11 cellular contexts compared by ENCODE assay signal in the genomic region with DNA sequence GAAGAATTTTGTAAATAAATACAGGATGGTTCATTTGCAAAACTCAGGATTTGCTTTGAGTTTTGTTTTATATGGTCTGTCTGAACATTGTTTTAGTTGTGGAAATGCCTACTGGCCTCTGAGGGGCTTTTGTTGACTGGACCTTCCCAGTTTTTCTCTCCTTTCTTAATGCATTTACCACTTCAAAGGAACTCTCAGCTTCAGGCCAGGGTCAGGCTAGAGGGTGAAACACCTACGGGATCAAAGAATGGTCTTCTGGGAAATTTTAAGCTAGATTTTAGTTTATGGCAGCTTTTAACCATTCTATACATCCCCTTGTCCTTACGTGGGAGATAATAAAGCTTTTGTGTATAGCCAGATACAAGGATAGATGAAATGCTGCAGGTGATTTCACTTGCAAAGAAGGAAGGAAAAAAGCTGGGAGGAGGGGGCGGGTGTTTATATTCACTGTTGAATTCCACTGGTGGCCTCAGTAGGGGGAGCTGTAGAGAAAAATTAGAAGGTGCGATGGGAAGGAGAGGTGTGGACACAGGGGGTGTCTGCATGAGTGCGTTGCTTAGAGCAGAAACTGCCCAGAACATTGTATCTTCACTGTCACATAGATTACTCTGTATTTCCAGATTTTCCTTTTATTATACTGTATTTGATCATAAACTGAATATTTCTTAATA.
A peak's percentile ranks its signal among the peaks of the same experiment; 100 is the strongest.
DNase-seq lines count a peak whose midpoint lies in the region; ATAC-seq and TF ChIP-seq lines count a peak whose summit lies in the region.
"Had no signal": no experiment of that assay in that cellular context is flagged by ENCODE, and none has a peak within 500 bp of the region (broad histone marks: within the 10 kb centered on the region; RNA-seq: fewer than 3 reads in every experiment).

No MANE protein-coding gene starts in this region.

- H3K9ac ChIP-seq in endodermal cell (ENCODE audit: extremely low read depth, low read length, poor library complexity, severe bottlenecking) (no peak overlapping the region), neural progenitor cell (no peak overlapping the region)

- no peaks in the 10 kb centered on the region for H3K27me3 Mint-ChIP-seq in endodermal cell (ENCODE audit: insufficient read depth)
- H3K27me3 Mint-ChIP-seq in neural progenitor cell (ENCODE audit: insufficient read depth, low read depth): no peaks in the 10 kb centered on the region
- H3K27me3 Mint-ChIP-seq: central memory CD8-positive, alpha-beta T cell had no signal

- H3K79me2 ChIP-seq in neural progenitor cell (ENCODE audit: low read depth): peaks cover 5% of the 10 kb centered on the region

- peaks cover 26% of the 10 kb centered on the region for H3K4me1 Mint-ChIP-seq in endodermal cell
- H3K4me1 Mint-ChIP-seq in neural progenitor cell: peaks cover 45% of the 10 kb centered on the region

- H3K36me3 ChIP-seq in endodermal cell (ENCODE audit: control insufficient read depth, insufficient read depth, low read length) (no peaks in the 10 kb centered on the region), neural progenitor cell (no peaks in the 10 kb centered on the region)

- H3K36me3 Mint-ChIP-seq in endodermal cell (ENCODE audit: low read depth) (no peaks in the 10 kb centered on the region), neural progenitor cell (peaks cover 10% of the 10 kb centered on the region)

- H3K9me3 Mint-ChIP-seq in endodermal cell (no peaks in the 10 kb centered on the region), neural progenitor cell (no peaks in the 10 kb centered on the region)
- H3K9me3 Mint-ChIP-seq: activated T-cell treated with anti-CD3 and anti-CD28 coated beads, Interleukin-2, amount 50 U/mL, for 4 hours had no signal

- 52% methylated on average over 5 of the region's 5 CpGs; no CpG with 5 or more reads in 1 of the 2 experiments for WGBS in endodermal cell (ENCODE audit: insufficient coverage in 1 of 2, insufficient read length in 1 of 2), 2 experiments

- H3K4me2 ChIP-seq in neural progenitor cell: peak overlapping the region; percentile 24

- H3K4me1 ChIP-seq in endodermal cell (ENCODE audit: control insufficient read depth, insufficient read depth, low read length) (no peaks in the 10 kb centered on the region), neural progenitor cell (peaks cover 24% of the 10 kb centered on the region)

- H3K27ac Mint-ChIP-seq in endodermal cell (no peak overlapping the region), neural progenitor cell (no peak overlapping the region)

- no peaks in the 10 kb centered on the region for H3K27me3 ChIP-seq in endodermal cell (ENCODE audit: control insufficient read depth, insufficient read depth, low read length, poor library complexity, severe bottlenecking)
- no peaks in the 10 kb centered on the region for H3K27me3 ChIP-seq in neural progenitor cell

- no peak overlapping the region for H2AFZ ChIP-seq in neural progenitor cell (replicated peaks)

- no peaks in the 10 kb centered on the region for H3K9me3 ChIP-seq in endodermal cell (ENCODE audit: control insufficient read depth, low read length)
- H3K9me3 ChIP-seq in neural progenitor cell (ENCODE audit: low read depth): no peaks in the 10 kb centered on the region

- ATAC-seq in GM19324 (IDR thresholded peaks at IDR 0.05; ENCODE audit: low FRiP score, unreplicated experiment) (no peak), HG03571 (IDR thresholded peaks at IDR 0.05; ENCODE audit: unreplicated experiment) (no peak), GM19455 (IDR thresholded peaks at IDR 0.05; ENCODE audit: unreplicated experiment) (no peak)
- ATAC-seq: activated T-cell treated with anti-CD3 and anti-CD28 coated beads, Interleukin-2, amount 50 U/mL, for 4 hours had no signal

- H4K20me1 ChIP-seq in neural progenitor cell (ENCODE audit: low read depth): no peaks in the 10 kb centered on the region

- H3K27ac ChIP-seq in endodermal cell (ENCODE audit: low read depth, low read length) (no peak overlapping the region), neural progenitor cell (no peak overlapping the region)

- DNase-seq in DMS 273 (lab: John Stamatoyannopoulos, UW; ENCODE audit: unreplicated experiment): peak; percentile 39
- DNase-seq in DMS 273 treated with DMSO at 0.1 percent for 48 hours (lab: John Stamatoyannopoulos, UW): no peak
- peak; percentile 10 for DNase-seq in NCI-H1048 (lab: John Stamatoyannopoulos, UW)
- DNase-seq in endodermal cell: peak; percentile 85
- peak; percentile 50 for DNase-seq in neural progenitor cell (ENCODE audit: low spot score)
- DNase-seq: activated T-cell treated with anti-CD3 and anti-CD28 coated beads, Interleukin-2, amount 50 U/mL, for 4 hours; NCI-H510A had no signal

- no peak overlapping the region for H3K4me3 Mint-ChIP-seq in endodermal cell
- H3K4me3 Mint-ChIP-seq in neural progenitor cell: no peak overlapping the region
- H3K4me3 Mint-ChIP-seq: activated T-cell treated with anti-CD3 and anti-CD28 coated beads, Interleukin-2, amount 50 U/mL, for 4 hours; central memory CD8-positive, alpha-beta T cell had no signal

- H3F3A ChIP-seq in neural progenitor cell (ENCODE audit: low read depth): no peaks in the 10 kb centered on the region

- H3K4me3 ChIP-seq in endodermal cell (ENCODE audit: low read length): no peak overlapping the region
- H3K4me3 ChIP-seq in neural progenitor cell: no peak overlapping the region

- peak; percentile 81 for TF ChIP-seq CTCF in endodermal cell (conservative IDR thresholded peaks at IDR 0.05)
- TF ChIP-seq CTCF in neural progenitor cell (IDR thresholded peaks at IDR 0.05): peak; percentile 65
